Comparison of ENCODE assay signal across 8 cellular contexts in the genomic region with DNA sequence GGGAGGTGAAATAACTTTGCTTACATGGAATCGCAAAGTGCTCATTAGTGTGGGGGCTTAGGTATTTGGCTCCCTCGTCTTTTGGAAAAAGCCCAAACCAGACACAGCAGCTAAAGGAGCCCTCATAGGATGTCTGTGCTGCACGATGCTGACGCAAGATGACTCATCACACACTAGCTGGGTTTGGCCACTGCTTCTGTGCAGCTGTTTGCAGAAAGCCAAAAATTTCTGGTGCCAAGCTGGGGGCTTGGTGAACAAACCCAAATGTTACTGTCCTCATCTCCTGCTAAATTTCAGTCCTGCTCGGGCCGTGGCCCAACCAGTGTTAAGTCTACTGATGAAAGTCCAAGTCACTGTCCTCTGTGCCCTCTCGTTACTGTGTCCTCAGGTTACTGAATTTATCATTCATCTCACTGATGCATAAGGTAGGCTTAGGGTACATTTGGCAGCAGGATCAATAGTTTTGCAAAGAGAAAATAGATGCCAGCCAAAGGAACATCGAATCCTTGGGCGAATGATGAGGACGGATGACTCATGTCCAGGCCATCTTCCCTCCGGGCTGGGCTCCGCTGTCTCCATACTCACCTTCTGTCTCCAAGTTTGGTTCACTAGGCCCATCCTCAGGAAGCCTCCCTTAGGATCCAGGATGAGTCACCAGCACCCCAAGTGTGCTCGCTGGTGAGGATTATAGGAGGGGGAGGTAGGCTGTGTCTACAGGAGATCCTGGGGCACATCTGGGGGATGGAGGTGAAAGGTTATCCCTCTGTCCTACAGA.
DNase-seq lines count a peak whose midpoint lies in the region; ATAC-seq and TF ChIP-seq lines count a peak whose summit lies in the region.

No MANE protein-coding gene starts in this region.

- POLR2A ChIA-PET in AG04449 (lab: Yijun Ruan, JAX): no interaction called here
- POLR2A ChIA-PET in WTC11 (lab: Charles Lee): no interaction called here

- H3K27ac Mint-ChIP-seq in WTC11: no peak overlapping the region

- no peaks in the 10 kb centered on the region for H3K27me3 Mint-ChIP-seq in WTC11 (ENCODE audit: low read depth)

- H3K36me3 ChIP-seq in adrenal gland (replicated peaks in 1 of 2) (no peaks in the 10 kb centered on the region), stomach smooth muscle (ENCODE audit: control insufficient read depth in 2 of 2, insufficient read depth in 2 of 2, low read length in 2 of 2) (no peaks in the 10 kb centered on the region)

- no peak for TF ChIP-seq CTCF in AG04449 (IDR thresholded peaks at IDR 0.05; ENCODE audit: insufficient read depth, low read length, missing control alignments)
- no peak for TF ChIP-seq CTCF in adrenal gland (IDR thresholded peaks at IDR 0.05)
- no peak for TF ChIP-seq CTCF in WTC11 (IDR thresholded peaks at IDR 0.05)

- peak overlapping the region in 1 of 2 donors; percentile 71 for H3K9ac ChIP-seq in stomach smooth muscle (ENCODE audit: low read length in 2 of 2)

- no peaks in the 10 kb centered on the region for H3K4me1 Mint-ChIP-seq in WTC11

- H3K4me3 ChIP-seq in AG04449 (ENCODE audit: low read depth, low read length) (peak overlapping the region; percentile 31), adrenal gland (peak overlapping the region in 1 of 4 donors; percentile 11), stomach smooth muscle (ENCODE audit: low read length in 2 of 2) (peak overlapping the region; percentile 0 to 64)

- peaks cover 5% of the 10 kb centered on the region; the same call in 1 of the 2 replicates for H3K36me3 Mint-ChIP-seq in WTC11

- H3K4me1 ChIP-seq in adrenal gland (replicated peaks in 1 of 2) (peaks cover 6 to 15% of the 10 kb centered on the region in 2 donors), stomach smooth muscle (ENCODE audit: control insufficient read depth, insufficient read depth, low read length) (peaks cover 15% of the 10 kb centered on the region)

- ATAC-seq in WTC11: no peak

- H3K27ac ChIP-seq in adrenal gland (peak overlapping the region in 4 of 5 donors; percentile 12 to 86 (median 63)), stomach smooth muscle (ENCODE audit: low read length) (peak overlapping the region; percentile 69)

- no peak overlapping the region for H3K4me3 Mint-ChIP-seq in WTC11

- H3K27me3 ChIP-seq in adrenal gland (no peaks in the 10 kb centered on the region), stomach smooth muscle (ENCODE audit: control insufficient read depth in 1 of 2, insufficient read depth in 2 of 2, low read length in 2 of 2) (no peaks in the 10 kb centered on the region)

- TF ChIP-seq POLR2A in adrenal gland (IDR thresholded peaks at IDR 0.05): no peak

- CTCF ChIA-PET in AG04449 (lab: Yijun Ruan, JAX) (interaction anchor here (0.6 to 3.5 kb wide), 30 partner anchors 8 to 1819 kb away, joined by 3 to 44 read pairs (median 3); a partner anchor contains a TSS), WTC11 (lab: Charles Lee) (no interaction called here)

- DNase-seq in AG04449 (ENCODE audit: low read depth, low spot score) (peak; percentile 98), HS-5 (ENCODE audit: low read depth) (peak; percentile 96), adrenal gland (peak; percentile 65 to 89 (median 85)), hepatic stellate cell (ENCODE audit: low spot score) (peak; percentile 87), WTC11 (ENCODE audit: low spot score) (no peak), DMS79 treated with DMSO at 0.1 percent for 48 hours (lab: John Stamatoyannopoulos, UW) (no peak), NCI-H2227 treated with DMSO at 0.1 percent for 48 hours (lab: John Stamatoyannopoulos, UW) (no peak)

- H3K9me3 ChIP-seq in adrenal gland (replicated peaks in 1 of 3) (no peaks in the 10 kb centered on the region), stomach smooth muscle (ENCODE audit: control insufficient read depth in 2 of 2, low read length in 2 of 2) (peaks cover 5% of the 10 kb centered on the region in 2 donors)

- WGBS in adrenal gland, 4 donors: 30 to 50% (median 35%) methylated on average over 9 to 13 of the region's 13 CpGs

- H3K9me3 Mint-ChIP-seq in WTC11: peaks cover 27% of the 10 kb centered on the region

- intact Hi-C loops in adrenal gland (cut with DNase I): loop anchor here in 1 of 2 donors (5.0 kb wide), 1 partner anchor 927 kb away; no protein-coding TSS in a partner anchor

TF ChIP-seq in WTC11, 78 proteins besides CTCF, POLR2A, EP300 and RAD21:
- TF ChIP-seq CREB1 (CRISPR knock-in tag; IDR thresholded peaks at IDR 0.05) (no peak), GRHL2 (CRISPR knock-in tag; IDR thresholded peaks at IDR 0.05; ENCODE audit: insufficient replicate concordance, severe bottlenecking) (no peak), JAZF1 (CRISPR knock-in tag; IDR thresholded peaks at IDR 0.05) (no peak), ZNF671 (CRISPR knock-in tag; IDR thresholded peaks at IDR 0.05) (no peak), JUN (CRISPR knock-in tag; IDR thresholded peaks at IDR 0.05) (no peak), MYBL2 (CRISPR knock-in tag; IDR thresholded peaks at IDR 0.05) (no peak), NFYB (CRISPR knock-in tag; conservative IDR thresholded peaks at IDR 0.05; ENCODE audit: low read depth) (no peak), ZNF232 (CRISPR knock-in tag; IDR thresholded peaks at IDR 0.05) (no peak), NR3C1 (CRISPR knock-in tag; conservative IDR thresholded peaks at IDR 0.05; ENCODE audit: low read depth) (no peak), NR2C2 (CRISPR knock-in tag; IDR thresholded peaks at IDR 0.05) (no peak), IRF2 (CRISPR knock-in tag; IDR thresholded peaks at IDR 0.05; ENCODE audit: borderline replicate concordance, low read depth) (no peak), ZNF219 (CRISPR knock-in tag; IDR thresholded peaks at IDR 0.05; ENCODE audit: borderline replicate concordance) (no peak), NR1H2 (CRISPR knock-in tag; IDR thresholded peaks at IDR 0.05) (no peak)
- TF ChIP-seq, protein P1, sequence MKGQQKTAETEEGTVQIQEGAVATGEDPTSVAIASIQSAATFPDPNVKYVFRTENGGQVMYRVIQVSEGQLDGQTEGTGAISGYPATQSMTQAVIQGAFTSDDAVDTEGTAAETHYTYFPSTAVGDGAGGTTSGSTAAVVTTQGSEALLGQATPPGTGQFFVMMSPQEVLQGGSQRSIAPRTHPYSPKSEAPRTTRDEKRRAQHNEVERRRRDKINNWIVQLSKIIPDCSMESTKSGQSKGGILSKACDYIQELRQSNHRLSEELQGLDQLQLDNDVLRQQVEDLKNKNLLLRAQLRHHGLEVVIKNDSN (CRISPR knock-in tag; IDR thresholded peaks at IDR 0.05): no peak
- TF ChIP-seq, protein P2, sequence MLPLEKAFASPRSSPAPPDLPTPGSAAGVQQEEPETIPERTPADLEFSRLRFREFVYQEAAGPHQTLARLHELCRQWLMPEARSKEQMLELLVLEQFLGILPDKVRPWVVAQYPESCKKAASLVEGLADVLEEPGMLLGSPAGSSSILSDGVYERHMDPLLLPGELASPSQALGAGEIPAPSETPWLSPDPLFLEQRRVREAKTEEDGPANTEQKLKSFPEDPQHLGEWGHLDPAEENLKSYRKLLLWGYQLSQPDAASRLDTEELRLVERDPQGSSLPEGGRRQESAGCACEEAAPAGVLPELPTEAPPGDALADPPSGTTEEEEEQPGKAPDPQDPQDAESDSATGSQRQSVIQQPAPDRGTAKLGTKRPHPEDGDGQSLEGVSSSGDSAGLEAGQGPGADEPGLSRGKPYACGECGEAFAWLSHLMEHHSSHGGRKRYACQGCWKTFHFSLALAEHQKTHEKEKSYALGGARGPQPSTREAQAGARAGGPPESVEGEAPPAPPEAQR (CRISPR knock-in tag; IDR thresholded peaks at IDR 0.05): no peak

Comparison
In these comparisons a context has a peak if more than half of its experiments do, and no peak if none do; other contexts are left out.
1. DNase-seq: peak in AG04449 (single experiment), HS-5 (single experiment), adrenal gland (7 of 7) and hepatic stellate cell (single experiment); none in WTC11 (single experiment), DMS79 treated with DMSO at 0.1 percent for 48 hours (single experiment) and NCI-H2227 treated with DMSO at 0.1 percent for 48 hours (single experiment).